Comparison of ENCODE assay signal across 18 cellular contexts in the genomic region with DNA sequence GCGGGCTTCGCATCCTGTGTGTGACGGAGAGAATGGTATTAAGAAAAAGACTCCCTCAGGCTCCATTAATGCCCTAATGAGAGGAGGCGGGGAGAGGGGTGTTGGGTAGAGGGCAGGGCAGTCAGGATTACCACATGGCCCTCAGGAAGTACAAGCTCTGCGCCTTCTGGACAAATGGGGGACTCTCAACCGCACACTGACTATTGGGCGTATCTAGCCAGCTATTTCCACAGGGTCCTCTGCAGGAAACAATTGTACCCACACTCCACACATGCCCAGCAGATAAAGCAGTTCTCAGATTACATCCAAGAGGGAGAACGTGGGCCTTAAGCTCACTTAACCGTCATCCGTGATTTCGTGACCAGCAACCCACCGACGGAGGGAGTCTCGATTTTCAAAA. TPM values are rescaled to one million over a fixed set of nuclear protein-coding genes. Genes with fewer than 3 reads are reported as not detected.
DNase-seq lines count a peak whose midpoint lies in the region; ATAC-seq and TF ChIP-seq lines count a peak whose summit lies in the region.
"Had no signal": no experiment of that assay in that cellular context is flagged by ENCODE, and none has a peak within 500 bp of the region (broad histone marks: within the 10 kb centered on the region; RNA-seq: fewer than 3 reads in every experiment).

No MANE protein-coding gene starts in this region.

- TF ChIP-seq CTCF in stomach (IDR thresholded peaks at IDR 0.05): no peak

- H3K27ac ChIP-seq in HUES6 (ENCODE audit: low read depth, low read length) (peak overlapping the region; percentile 64; the same call in 1 of the 2 replicates), SJCRH30 (peak overlapping the region; percentile 46), iPS-20b (ENCODE audit: low read length) (no peak overlapping the region), stomach (peak overlapping the region in 3 of 5 donors; percentile 4 to 87 (median 55))
- H3K27ac ChIP-seq: adrenal gland, HL-60 had no signal

- H3K4me3 ChIP-seq in HUES6 (ENCODE audit: low read depth, low read length) (no peak overlapping the region), SJCRH30 (peak overlapping the region; percentile 16), iPS-20b (ENCODE audit: low read length) (no peak overlapping the region), stomach (no peak overlapping the region)
- H3K4me3 ChIP-seq: adrenal gland, HAP-1 had no signal

- TF ChIP-seq EP300 in stomach (IDR thresholded peaks at IDR 0.05): no peak

- TF ChIP-seq POLR2A in stomach (IDR thresholded peaks at IDR 0.05): no peak

- peak overlapping the region; percentile 61 for H3K9ac ChIP-seq in HUES6 (ENCODE audit: low read length)
- H3K9ac ChIP-seq in iPS-20b (ENCODE audit: low read depth, low read length): peak overlapping the region; percentile 2; the same call in 1 of the 2 replicates

- no peaks in the 10 kb centered on the region for H3K36me3 Mint-ChIP-seq in T-helper 17 cell (ENCODE audit: low read depth)
- H3K36me3 Mint-ChIP-seq: CD8-positive, alpha-beta memory T cell; stimulated activated naive B cell treated with anti-CD40 and anti-IgM and Interleukin-4, amounts not matched to agents 10 μg/mL and 1 μg/mL and 100 μg/mL, for 72 hours had no signal

- 0 out of 2 replicates have a peak, but pooled peaks cover 3% of the 10 kb centered on the region for H3K9me3 ChIP-seq in HUES6 (ENCODE audit: control insufficient read depth, insufficient read depth, low read depth, low read length)
- H3K9me3 ChIP-seq in SJCRH30 (replicated peaks): no peaks in the 10 kb centered on the region
- H3K9me3 ChIP-seq in iPS-20b (ENCODE audit: insufficient read depth, low read depth, low read length): no peaks in the 10 kb centered on the region
- H3K9me3 ChIP-seq in stomach: no peaks in the 10 kb centered on the region
- no peaks in the 10 kb centered on the region for H3K9me3 ChIP-seq in T-helper 17 cell (ENCODE audit: control insufficient read depth, low read length, poor library complexity, severe bottlenecking)
- H3K9me3 ChIP-seq: adrenal gland, HAP-1 had no signal

- H3K36me3 ChIP-seq in HUES6 (ENCODE audit: control insufficient read depth, insufficient read depth, low read length) (peaks cover 5% of the 10 kb centered on the region), SJCRH30 (no peaks in the 10 kb centered on the region), iPS-20b (ENCODE audit: insufficient read depth, low read depth, low read length) (no peaks in the 10 kb centered on the region), stomach (no peaks in the 10 kb centered on the region)
- H3K36me3 ChIP-seq: adrenal gland had no signal

- no peak overlapping the region for H3K4me3 Mint-ChIP-seq in T-helper 17 cell
- H3K4me3 Mint-ChIP-seq: activated CD4-positive, alpha-beta T cell treated with anti-CD3 and anti-CD28 coated beads, Interleukin-2, amount 10 ng/mL, durations not matched to agents 24 days and 14 days; activated T-cell treated with anti-CD3 and anti-CD28 coated beads, Interleukin-2, amount 50 U/mL, for 72 hours; CD8-positive, alpha-beta memory T cell; stimulated activated naive B cell treated with anti-CD40 and anti-IgM and Interleukin-4, amounts not matched to agents 10 μg/mL and 1 μg/mL and 100 μg/mL, for 72 hours had no signal

- H3K4me1 ChIP-seq in HUES6 (ENCODE audit: control insufficient read depth, insufficient read depth, low read length): peaks cover 47% of the 10 kb centered on the region
- H3K4me1 ChIP-seq in SJCRH30: peaks cover 20% of the 10 kb centered on the region; the same call in 1 of the 2 replicates
- H3K4me1 ChIP-seq in iPS-20b (ENCODE audit: insufficient read depth, low read length): peaks cover 25% of the 10 kb centered on the region
- peaks cover 0 to 45% (median 27%) of the 10 kb centered on the region in 4 donors for H3K4me1 ChIP-seq in stomach

- intact Hi-C loops in stomach (cut with DNase I; ENCODE audit: low total_unique reads): no loop called here

- DNase-seq in SJCRH30 (peak; percentile 62 to 72), stomach (no peak), NCI-H774 (lab: John Stamatoyannopoulos, UW) (no peak), T-helper 17 cell (no peak), putamen (ENCODE audit: low spot score) (no peak)
- DNase-seq: activated CD4-positive, alpha-beta T cell treated with anti-CD3 and anti-CD28 coated beads, Interleukin-2, amount 10 ng/mL, durations not matched to agents 24 days and 14 days; activated T-cell treated with anti-CD3 and anti-CD28 coated beads, Interleukin-2, amount 50 U/mL, for 72 hours; adrenal gland; CD8-positive, alpha-beta memory T cell; midbrain; NCI-H2029 treated with DMSO at 0.1 percent for 48 hours; stimulated activated CD4-positive, alpha-beta T cell treated with anti-CD3 and anti-CD28 coated beads, Interleukin-4, amount 100 ng/mL, for 24 hours; stimulated activated naive B cell treated with anti-CD40 and anti-IgM and Interleukin-4, amounts not matched to agents 10 μg/mL and 1 μg/mL and 100 μg/mL, for 72 hours; T-helper 1 cell had no signal

- WGBS in stomach, 5 donors: 54 to 65% (median 62%) methylated on average over 14 of the region's 14 CpGs

- H3K4me1 Mint-ChIP-seq in T-helper 17 cell: peaks cover 11% of the 10 kb centered on the region
- H3K4me1 Mint-ChIP-seq: stimulated activated naive B cell treated with anti-CD40 and anti-IgM and Interleukin-4, amounts not matched to agents 10 μg/mL and 1 μg/mL and 100 μg/mL, for 72 hours had no signal

- H3K27ac Mint-ChIP-seq in T-helper 17 cell: no peak overlapping the region
- H3K27ac Mint-ChIP-seq: activated CD4-positive, alpha-beta T cell treated with anti-CD3 and anti-CD28 coated beads, Interleukin-2, amount 10 ng/mL, durations not matched to agents 24 days and 14 days; activated T-cell treated with anti-CD3 and anti-CD28 coated beads, Interleukin-2, amount 50 U/mL, for 72 hours; CD8-positive, alpha-beta memory T cell; stimulated activated naive B cell treated with anti-CD40 and anti-IgM and Interleukin-4, amounts not matched to agents 10 μg/mL and 1 μg/mL and 100 μg/mL, for 72 hours had no signal

- H3K27me3 Mint-ChIP-seq in T-helper 17 cell: peaks cover 36% of the 10 kb centered on the region

- no peaks in the 10 kb centered on the region for H3K27me3 ChIP-seq in HUES6 (ENCODE audit: control insufficient read depth, insufficient read depth, low read length)
- H3K27me3 ChIP-seq in SJCRH30: no peaks in the 10 kb centered on the region
- no peaks in the 10 kb centered on the region for H3K27me3 ChIP-seq in iPS-20b (ENCODE audit: insufficient read depth, low read length)
- no peaks in the 10 kb centered on the region for H3K27me3 ChIP-seq in stomach
- H3K27me3 ChIP-seq: adrenal gland had no signal

- no peak for ATAC-seq in T-helper 17 cell
- ATAC-seq: activated T-cell treated with anti-CD3 and anti-CD28 coated beads, Interleukin-2, amount 50 U/mL, for 72 hours; stimulated activated naive B cell treated with anti-CD40 and anti-IgM and Interleukin-4, amounts not matched to agents 10 μg/mL and 1 μg/mL and 100 μg/mL, for 72 hours had no signal

RNA-seq across cellular contexts. Expression of a gene that starts 14.7 kb away (rescaled TPM):
- total RNA-seq in SJCRH30 (2014; rRNA removed; shearing (Covaris generic)): 32.8 and 35.2 TPM in 2 replicates
- total RNA-seq in stomach (10 to 100 TPM; 21.0 to 47.8 (median 26.9) TPM), T-helper 17 cell (1 to 10 TPM; 3.3 to 4.4 TPM)
- polyA plus RNA-seq in stomach: 10 to 100 TPM; 17.9 to 33.8 (median 23.2) TPM

RNA-seq across cellular contexts. Expression of a gene that starts 32.0 kb away (rescaled TPM):
- total RNA-seq in SJCRH30 (2014; rRNA removed; shearing (Covaris generic)): 15.6 and 17.4 TPM in 2 replicates
- total RNA-seq in stomach (10 to 100 TPM in 2 of 5 donors, 1 to 10 TPM in 2, under 1 TPM in 1; 0.29 to 22.6 (median 8.9) TPM), T-helper 17 cell (1 to 10 TPM; 7.4 to 8.3 TPM)
- polyA plus RNA-seq in stomach: 1 to 10 TPM; 7.3 to 9.5 (median 8.6) TPM

Comparison
In these comparisons a context has a peak if more than half of its experiments do, and no peak if none do; other contexts are left out.
1. DNase-seq: peak in SJCRH30 (2 of 2); none in stomach (single experiment), NCI-H774 (single experiment), T-helper 17 cell (0 of 3) and putamen (single experiment).